In genomic region chr20:38249536-38250310, GRCh38 we compare ENCODE assay signal across 16 cellular contexts. TPM values are rescaled to one million over a fixed set of nuclear protein-coding genes. Genes with fewer than 3 reads are reported as not detected.
"Had no signal": no experiment of that assay in that cellular context is flagged by ENCODE, and none has a peak within 500 bp of the region (broad histone marks: within the 10 kb centered on the region; RNA-seq: fewer than 3 reads in every experiment).

No MANE protein-coding gene starts in this region.

- H3K4me2 ChIP-seq: hepatocyte had no signal

- H3K4me3 Mint-ChIP-seq: activated CD4-positive, alpha-beta memory T cell treated with anti-CD3 and anti-CD28 coated beads, Interleukin-2, amount 10 ng/mL, durations not matched to agents 7 days and 5 days; activated naive CD8-positive, alpha-beta T cell treated with anti-CD3 and anti-CD28 coated beads, Interleukin-2, amount 50 U/mL, for 24 hours; neural crest cell; stimulated activated effector memory CD8-positive, alpha-beta T cell treated with anti-CD3 and anti-CD28 coated beads, Interleukin-12 subunit alpha, Interleukin-12 subunit beta, amount 100 ng/mL, for 72 hours had no signal

- H3K4me1 Mint-ChIP-seq: activated CD4-positive, alpha-beta memory T cell treated with anti-CD3 and anti-CD28 coated beads, Interleukin-2, amount 10 ng/mL, durations not matched to agents 7 days and 5 days; activated naive CD8-positive, alpha-beta T cell treated with anti-CD3 and anti-CD28 coated beads, Interleukin-2, amount 50 U/mL, for 24 hours; stimulated activated effector memory CD8-positive, alpha-beta T cell treated with anti-CD3 and anti-CD28 coated beads, Interleukin-12 subunit alpha, Interleukin-12 subunit beta, amount 100 ng/mL, for 72 hours had no signal

- H3K4me3 ChIP-seq: ascending aorta, colonic mucosa, hepatocyte, left ventricle myocardium inferior, transverse colon had no signal

- H3K4me1 ChIP-seq: colonic mucosa had no signal

- H3K79me2 ChIP-seq: hepatocyte had no signal

- H3K36me3 ChIP-seq: ascending aorta, colonic mucosa, left ventricle myocardium inferior, transverse colon had no signal

- DNase-seq: activated CD4-positive, alpha-beta memory T cell treated with anti-CD3 and anti-CD28 coated beads, Interleukin-2, amount 10 ng/mL, durations not matched to agents 7 days and 5 days; activated naive CD8-positive, alpha-beta T cell treated with anti-CD3 and anti-CD28 coated beads, Interleukin-2, amount 50 U/mL, for 24 hours; activated T-cell treated with anti-CD3 and anti-CD28 coated beads, Interleukin-2, amount 50 U/mL, for 48 hours; colonic mucosa; kidney; left ventricle myocardium inferior; mesenchymal stem cell; small intestine; T1000; transverse colon had no signal

- H3K36me3 Mint-ChIP-seq: stimulated activated effector memory CD8-positive, alpha-beta T cell treated with anti-CD3 and anti-CD28 coated beads, Interleukin-12 subunit alpha, Interleukin-12 subunit beta, amount 100 ng/mL, for 72 hours had no signal

- H3K27ac Mint-ChIP-seq: activated CD4-positive, alpha-beta memory T cell treated with anti-CD3 and anti-CD28 coated beads, Interleukin-2, amount 10 ng/mL, durations not matched to agents 7 days and 5 days; activated naive CD8-positive, alpha-beta T cell treated with anti-CD3 and anti-CD28 coated beads, Interleukin-2, amount 50 U/mL, for 24 hours; stimulated activated effector memory CD8-positive, alpha-beta T cell treated with anti-CD3 and anti-CD28 coated beads, Interleukin-12 subunit alpha, Interleukin-12 subunit beta, amount 100 ng/mL, for 72 hours had no signal

- H3K27me3 Mint-ChIP-seq: activated CD4-positive, alpha-beta memory T cell treated with anti-CD3 and anti-CD28 coated beads, Interleukin-2, amount 10 ng/mL, durations not matched to agents 7 days and 5 days had no signal

- H2AFZ ChIP-seq: hepatocyte had no signal

- H3K9me3 ChIP-seq: ascending aorta, colonic mucosa, left ventricle myocardium inferior, transverse colon had no signal

- H3K27ac ChIP-seq: ascending aorta, colonic mucosa, hepatocyte, left ventricle myocardium inferior, transverse colon had no signal

- FAIRE-seq: endothelial cell of umbilical vein, kidney, small intestine had no signal

- ATAC-seq: activated naive CD8-positive, alpha-beta T cell treated with anti-CD3 and anti-CD28 coated beads, Interleukin-2, amount 50 U/mL, for 24 hours; stimulated activated effector memory CD8-positive, alpha-beta T cell treated with anti-CD3 and anti-CD28 coated beads, Interleukin-12 subunit alpha, Interleukin-12 subunit beta, amount 100 ng/mL, for 72 hours had no signal

- H3K27me3 ChIP-seq: ascending aorta, colonic mucosa, hepatocyte, transverse colon had no signal

RNA-seq across cellular contexts. Expression of gene KIAA1755, which starts 10.8 kb away (rescaled TPM):
- total RNA-seq: activated CD4-positive, alpha-beta memory T cell treated with anti-CD3 and anti-CD28 coated beads, Interleukin-2, amount 10 ng/mL, durations not matched to agents 7 days and 5 days had no signal

RNA-seq across cellular contexts. Expression of gene BPI, which starts 54.2 kb away (rescaled TPM):
- total RNA-seq: activated CD4-positive, alpha-beta memory T cell treated with anti-CD3 and anti-CD28 coated beads, Interleukin-2, amount 10 ng/mL, durations not matched to agents 7 days and 5 days; ascending aorta; colonic mucosa; endothelial cell of umbilical vein; fibroblast of lung; left ventricle myocardium inferior; neural crest cell; transverse colon had no signal
- polyA plus RNA-seq: endothelial cell of umbilical vein, fibroblast of lung, small intestine had no signal
